In the genomic region with DNA sequence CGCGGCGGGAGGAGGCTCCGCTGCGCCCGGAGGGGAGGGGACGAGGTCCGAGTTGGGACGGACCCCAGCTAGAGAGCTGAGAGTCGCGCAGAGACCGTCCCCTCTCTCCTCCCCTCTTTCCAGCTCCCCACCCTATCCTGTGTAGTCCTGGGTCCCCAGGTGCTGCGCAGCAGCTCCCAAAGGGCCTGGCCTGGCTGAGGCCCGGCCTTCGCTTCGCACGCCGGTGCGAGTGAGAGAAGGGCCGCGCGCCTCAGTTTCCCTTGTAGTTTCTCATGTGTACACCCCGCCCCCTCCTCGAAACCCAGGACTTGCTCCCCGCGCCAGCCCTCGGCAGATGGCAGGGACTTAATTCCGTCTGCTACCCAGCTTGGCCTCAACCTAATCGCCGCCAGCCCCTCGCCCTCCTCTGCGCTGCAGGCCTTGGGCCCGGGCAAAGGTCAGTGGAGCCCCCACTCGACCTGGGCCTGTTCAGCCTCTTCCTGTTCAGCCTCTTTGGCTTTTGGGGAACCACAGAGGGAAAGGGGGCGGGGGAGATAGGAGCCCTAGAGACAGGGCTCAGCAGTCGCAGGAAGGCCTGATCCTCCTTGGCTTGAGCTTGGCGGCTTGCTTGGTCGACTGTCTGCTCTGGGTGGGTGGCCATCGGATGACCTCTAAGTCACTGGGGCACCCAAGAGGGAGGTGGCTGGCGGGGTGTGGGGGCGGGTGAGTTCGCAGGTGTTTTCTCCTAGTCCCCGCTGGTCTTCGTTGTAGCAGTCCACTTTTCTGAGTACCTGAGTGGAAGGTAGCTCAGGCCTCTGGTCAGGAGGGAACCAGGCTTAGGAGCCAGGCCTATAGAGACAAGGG, we compare ENCODE assay signal across 8 cellular contexts. TPM values are rescaled to one million over a fixed set of nuclear protein-coding genes. Genes with fewer than 3 reads are reported as not detected.
DNase-seq lines count a peak whose midpoint lies in the region; ATAC-seq and TF ChIP-seq lines count a peak whose summit lies in the region.

No MANE protein-coding gene starts in this region.

- peak overlapping the region; percentile 63 to 93 for H3K4me3 ChIP-seq in gastroesophageal sphincter
- peak overlapping the region; percentile 83 for H3K4me3 ChIP-seq in osteoblast (ENCODE audit: insufficient read depth, low read length)

- no peaks in the 10 kb centered on the region for H3K9me3 Mint-ChIP-seq in activated T-helper 17 cell treated with anti-CD3 and anti-CD28 coated beads, Interleukin-2, amount 50 U/mL, for 72 hours

- peaks cover 24% of the 10 kb centered on the region for H4K20me1 ChIP-seq in osteoblast (ENCODE audit: insufficient read depth, low read length)

- no peak for TF ChIP-seq POLR2A in gastroesophageal sphincter (IDR thresholded peaks at IDR 0.05)

- peaks cover 0 to 29% (median 9%) of the 10 kb centered on the region in 3 donors for H3K4me1 ChIP-seq in gastroesophageal sphincter
- peaks cover 6% of the 10 kb centered on the region for H3K4me1 ChIP-seq in osteoblast (ENCODE audit: insufficient read depth, low read length)

- H3K27me3 Mint-ChIP-seq in activated T-helper 17 cell treated with anti-CD3 and anti-CD28 coated beads, Interleukin-2, amount 50 U/mL, for 72 hours, result no peaks in the 10 kb centered on the region

- WGBS in gastroesophageal sphincter (ENCODE audit: low coverage in 1 of 2), 2 donors, result no CpG with 5 or more reads among the region's 44 CpGs

- no peak for ATAC-seq in activated T-helper 17 cell treated with anti-CD3 and anti-CD28 coated beads, Interleukin-2, amount 50 U/mL, for 72 hours (replicated peaks)
- ATAC-seq in gastroesophageal sphincter (no peak), GM18520 (IDR thresholded peaks at IDR 0.05; ENCODE audit: unreplicated experiment) (no peak)

- no peaks in the 10 kb centered on the region for H3K9me3 ChIP-seq in gastroesophageal sphincter
- no peaks in the 10 kb centered on the region for H3K9me3 ChIP-seq in osteoblast (ENCODE audit: low read depth, low read length)

- no peak for TF ChIP-seq EP300 in gastroesophageal sphincter (IDR thresholded peaks at IDR 0.05)

- DNase-seq in activated T-cell treated with anti-CD3 and anti-CD28 coated beads for 1 hour (ENCODE audit: low read depth) (peak; percentile 12), activated T-cell treated with anti-CD3 and anti-CD28 coated beads for 4 hours (no peak), NCI-H2171 (lab: John Stamatoyannopoulos, UW) (peak; percentile 4), osteoblast (ENCODE audit: insufficient read length, low spot score, missing footprints) (peak; percentile 83), NCI-H187 treated with DMSO at 0.1 percent for 48 hours (lab: John Stamatoyannopoulos, UW) (no peak)

- peaks cover 59% of the 10 kb centered on the region for H3K36me3 Mint-ChIP-seq in activated T-helper 17 cell treated with anti-CD3 and anti-CD28 coated beads, Interleukin-2, amount 50 U/mL, for 72 hours (ENCODE audit: low read depth)

- peak overlapping the region; percentile 57 for H2AFZ ChIP-seq in osteoblast (ENCODE audit: low read length)

- H3K4me3 Mint-ChIP-seq in activated T-helper 17 cell treated with anti-CD3 and anti-CD28 coated beads, Interleukin-2, amount 50 U/mL, for 72 hours, result peak overlapping the region; percentile 98

- H3K27me3 ChIP-seq in gastroesophageal sphincter (no peaks in the 10 kb centered on the region), osteoblast (ENCODE audit: insufficient read depth, low read length) (no peaks in the 10 kb centered on the region)

- peak overlapping the region; percentile 91 for H3K27ac Mint-ChIP-seq in activated T-helper 17 cell treated with anti-CD3 and anti-CD28 coated beads, Interleukin-2, amount 50 U/mL, for 72 hours

- H3K79me2 ChIP-seq in osteoblast (ENCODE audit: insufficient read depth, low read length), result peaks cover 42% of the 10 kb centered on the region

- TF ChIP-seq CTCF in gastroesophageal sphincter (IDR thresholded peaks at IDR 0.05), result no peak
- TF ChIP-seq CTCF in osteoblast (IDR thresholded peaks at IDR 0.05; ENCODE audit: extremely low read depth, low read depth, low read length), result no peak

- peak overlapping the region; percentile 92 for H3K4me2 ChIP-seq in osteoblast (ENCODE audit: insufficient read depth, low read length)

- peaks cover 0 to 34% of the 10 kb centered on the region in 2 donors for H3K36me3 ChIP-seq in gastroesophageal sphincter
- H3K36me3 ChIP-seq in osteoblast (ENCODE audit: insufficient read depth, low read length), result peaks cover 27% of the 10 kb centered on the region

- peaks cover 14% of the 10 kb centered on the region for H3K4me1 Mint-ChIP-seq in activated T-helper 17 cell treated with anti-CD3 and anti-CD28 coated beads, Interleukin-2, amount 50 U/mL, for 72 hours

- H3K27ac ChIP-seq in gastroesophageal sphincter, result peak overlapping the region; percentile 48 to 97 (median 96)
- peak overlapping the region; percentile 99 for H3K27ac ChIP-seq in osteoblast (ENCODE audit: low read depth, low read length)

RNA-seq across cellular contexts. Expression of a gene that starts 1.0 kb away (rescaled TPM):
- 10 to 100 TPM; 24.9 to 29.6 TPM for total RNA-seq in activated T-helper 17 cell treated with anti-CD3 and anti-CD28 coated beads, Interleukin-2, amount 50 U/mL, for 72 hours
- total RNA-seq in gastroesophageal sphincter, result 10 to 100 TPM; 18.4 to 27.6 (median 24.4) TPM
- 15.9 and 16.5 TPM in 2 replicates for total RNA-seq in osteoblast

RNA-seq across cellular contexts. Expression of a gene that starts 28.6 kb away (rescaled TPM):
- total RNA-seq in activated T-helper 17 cell treated with anti-CD3 and anti-CD28 coated beads, Interleukin-2, amount 50 U/mL, for 72 hours, result 100 to 1,000 TPM; 174 to 196 TPM
- total RNA-seq in gastroesophageal sphincter (100 to 1,000 TPM; 163 to 184 (median 171) TPM), osteoblast (140 and 150 TPM in 2 replicates)

RNA-seq across cellular contexts. Expression of a gene that starts 44.1 kb away (rescaled TPM):
- 10 to 100 TPM; 70.0 to 76.8 TPM for total RNA-seq in activated T-helper 17 cell treated with anti-CD3 and anti-CD28 coated beads, Interleukin-2, amount 50 U/mL, for 72 hours
- total RNA-seq in gastroesophageal sphincter (100 to 1,000 TPM in 2 of 4 donors, 10 to 100 TPM in 2; 95.0 to 104 (median 97.9) TPM), osteoblast (43.3 and 43.8 TPM in 2 replicates)

Comparison
In these comparisons a context has a peak if more than half of its experiments do, and no peak if none do; other contexts are left out.
1. DNase-seq: peak in activated T-cell treated with anti-CD3 and anti-CD28 coated beads for 1 hour (single experiment), NCI-H2171 (single experiment) and osteoblast (single experiment); none in activated T-cell treated with anti-CD3 and anti-CD28 coated beads for 4 hours (single experiment) and NCI-H187 treated with DMSO at 0.1 percent for 48 hours (single experiment).